ENCODE assay signal across 12 cellular contexts in genomic region chr11:45383229-45383628, GRCh38.
DNase-seq lines count a peak whose midpoint lies in the region; ATAC-seq, FAIRE-seq and TF ChIP-seq lines count a peak whose summit lies in the region.
"Had no signal": no experiment of that assay in that cellular context is flagged by ENCODE, and none has a peak within 500 bp of the region (broad histone marks: within the 10 kb centered on the region; RNA-seq: fewer than 3 reads in every experiment).

No MANE protein-coding gene starts in this region.

- H3K27me3 ChIP-seq in RWPE2 (ENCODE audit: insufficient read depth, poor library complexity, severe bottlenecking): no peaks in the 10 kb centered on the region

- H3K36me3 ChIP-seq in RWPE2 (ENCODE audit: low read depth): no peaks in the 10 kb centered on the region

- TF ChIP-seq POLR2A in erythroblast (IDR thresholded peaks at IDR 0.05; ENCODE audit: low read length): no peak

- no peak for FAIRE-seq in GM19239 (lab: Jason Lieb, UNC)

- no peak for ATAC-seq in RWPE2 (ENCODE audit: low read depth)

- no peaks in the 10 kb centered on the region for H3K4me1 ChIP-seq in RWPE2 (ENCODE audit: insufficient read depth, poor library complexity, severe bottlenecking)

- DNase-seq in AML-193 (lab: John Stamatoyannopoulos, UW) (peak; percentile 53 to 61), HK-2 (ENCODE audit: unreplicated experiment) (peak; percentile 9), RWPE2 (ENCODE audit: low spot score) (peak; percentile 26), globus pallidus (ENCODE audit: low spot score) (peak; percentile 23), GM19239 (ENCODE audit: insufficient read length, low spot score) (no peak), erythroblast (lab: John Stamatoyannopoulos, UW) (no peak)
- no peak for DNase-seq in activated naive CD4-positive, alpha-beta T cell treated with anti-CD3 and anti-CD28 coated beads, Interleukin-2, amount 50 U/mL, for 16 hours
- DNase-seq in activated CD4-positive, alpha-beta T cell treated with anti-CD3 and anti-CD28 coated beads, Interleukin-2, amount 50 U/mL, for 4 hours: no peak
- DNase-seq: glutamatergic neuron, NCI-H748 treated with DMSO at 0.1 percent for 48 hours, T1000 had no signal

- H3K27ac ChIP-seq in RWPE2 (ENCODE audit: poor library complexity, severe bottlenecking): no peak overlapping the region
- H3K27ac ChIP-seq: coronary artery had no signal

- no peaks in the 10 kb centered on the region for H3K9me3 ChIP-seq in RWPE2 (ENCODE audit: severe bottlenecking)

- no peak overlapping the region for H3K4me3 ChIP-seq in RWPE2 (ENCODE audit: severe bottlenecking)
- H3K4me3 ChIP-seq: coronary artery had no signal

- TF ChIP-seq CTCF in RWPE2 (IDR thresholded peaks at IDR 0.05; ENCODE audit: poor library complexity, severe bottlenecking): no peak

Comparison
In these comparisons a context has a peak if more than half of its experiments do, and no peak if none do; other contexts are left out.
1. DNase-seq: peak in AML-193 (2 of 2), HK-2 (single experiment), RWPE2 (single experiment) and globus pallidus (single experiment); none in activated naive CD4-positive, alpha-beta T cell treated with anti-CD3 and anti-CD28 coated beads, Interleukin-2, amount 50 U/mL, for 16 hours (single experiment), activated CD4-positive, alpha-beta T cell treated with anti-CD3 and anti-CD28 coated beads, Interleukin-2, amount 50 U/mL, for 4 hours (0 of 2), GM19239 (single experiment) and erythroblast (0 of 2).